9 cellular contexts compared by ENCODE assay signal in the genomic region with DNA sequence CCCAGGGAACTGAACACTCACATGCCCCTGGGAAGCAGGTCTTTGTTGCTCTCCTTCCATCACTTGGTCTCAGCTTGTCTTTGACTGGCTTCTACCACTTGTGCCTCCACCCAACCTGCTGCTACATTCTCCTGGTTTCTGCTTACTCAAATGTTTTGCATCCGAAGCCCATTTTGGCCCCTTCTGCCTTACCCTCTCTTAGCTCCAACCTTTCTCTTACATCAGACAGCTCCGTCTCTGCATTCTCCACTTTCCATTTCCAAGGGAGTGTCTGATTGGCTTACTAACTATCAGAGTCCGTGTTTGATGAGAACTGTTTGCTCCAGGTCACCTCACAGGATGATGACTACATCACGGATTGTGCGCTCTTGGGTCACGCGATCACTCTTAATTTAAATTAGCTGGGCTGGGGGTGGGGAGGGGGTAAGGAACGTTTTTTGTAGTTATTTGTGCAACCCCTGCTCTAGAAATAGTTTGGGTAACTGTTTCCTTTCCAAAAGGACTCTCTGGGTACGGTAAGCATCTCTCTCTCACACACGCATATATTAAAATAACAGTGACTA. TPM values are rescaled to one million over a fixed set of nuclear protein-coding genes. Genes with fewer than 3 reads are reported as not detected.
DNase-seq lines count a peak whose midpoint lies in the region; ATAC-seq, FAIRE-seq and TF ChIP-seq lines count a peak whose summit lies in the region.
"Had no signal": no experiment of that assay in that cellular context is flagged by ENCODE, and none has a peak within 500 bp of the region (broad histone marks: within the 10 kb centered on the region; RNA-seq: fewer than 3 reads in every experiment).

No MANE protein-coding gene starts in this region.

- FAIRE-seq in kidney (lab: Jason Lieb, UNC) = no peak
- FAIRE-seq: colon had no signal

- H3K4me3 ChIP-seq in GM12865 (ENCODE audit: low read depth, low read length) = peak overlapping the region; percentile 87
- peak overlapping the region; percentile 72 to 90 for H3K4me3 ChIP-seq in ascending aorta
- H3K4me3 ChIP-seq in kidney (ENCODE audit: low read length in 2 of 2) = peak overlapping the region; percentile 84 to 86
- no peak overlapping the region for H3K4me3 ChIP-seq in BE2C (ENCODE audit: low read depth, low read length)

- peak overlapping the region in 1 of 2 donors; percentile 72 for H3K9ac ChIP-seq in kidney (ENCODE audit: low read length in 2 of 2)

- TF ChIP-seq CTCF in GM12865 (IDR thresholded peaks at IDR 0.05; ENCODE audit: insufficient read depth, low read depth, low read length, missing control alignments) (no peak), RWPE1 (conservative IDR thresholded peaks at IDR 0.05; ENCODE audit: low read depth) (no peak), ascending aorta (IDR thresholded peaks at IDR 0.05) (no peak), kidney (IDR thresholded peaks at IDR 0.05; ENCODE audit: borderline replicate concordance, extremely low read depth, insufficient read depth) (no peak), BE2C (IDR thresholded peaks at IDR 0.05; ENCODE audit: low read depth, low read length) (no peak)

- no peak for ATAC-seq in GM18519 (IDR thresholded peaks at IDR 0.05; ENCODE audit: low FRiP score, unreplicated experiment)

- CTCF ChIA-PET in RWPE1 (lab: Yijun Ruan, JAX) = interaction anchor here (0.7 kb wide), 1 partner anchor 111 kb away, joined by 3 read pairs; no protein-coding TSS in a partner anchor

- DNase-seq in GM12865 (ENCODE audit: low read depth) (peak; percentile 80), HuH-7.5 (ENCODE audit: low spot score) (peak; percentile 52), RWPE1 (ENCODE audit: low spot score) (peak; percentile 17), ascending aorta (ENCODE audit: low spot score in 2 of 2) (no peak), kidney (no peak), BE2C (no peak)
- DNase-seq in stimulated activated CD4-positive, alpha-beta T cell treated with anti-CD3 and anti-CD28 coated beads, Interleukin-4, amount 100 ng/mL, for 1 hour = peak; percentile 40

- H3K9me3 ChIP-seq in ascending aorta = no peaks in the 10 kb centered on the region
- H3K9me3 ChIP-seq in kidney (ENCODE audit: control insufficient read depth in 1 of 2, low read length in 2 of 2) = no peaks in the 10 kb centered on the region
- no peaks in the 10 kb centered on the region for H3K9me3 ChIP-seq in BE2C

- H3K27me3 ChIP-seq in ascending aorta (no peaks in the 10 kb centered on the region), BE2C (peaks cover 39% of the 10 kb centered on the region)

- no peak overlapping the region for H3K27ac ChIP-seq in RWPE1
- H3K27ac ChIP-seq in ascending aorta = peak overlapping the region in 1 of 2 donors; percentile 91
- H3K27ac ChIP-seq in kidney (ENCODE audit: low read depth in 2 of 2, low read length in 2 of 2) = peak overlapping the region in 1 of 2 donors; percentile 38

- H3K4me1 ChIP-seq in ascending aorta (peaks cover 5 to 7% of the 10 kb centered on the region in 2 donors), kidney (ENCODE audit: control insufficient read depth in 1 of 2, insufficient read depth in 1 of 2, low read depth in 1 of 2, low read length in 2 of 2) (peaks cover 5 to 6% of the 10 kb centered on the region in 2 donors), BE2C (no peaks in the 10 kb centered on the region)

- H3K36me3 ChIP-seq in ascending aorta (no peaks in the 10 kb centered on the region), kidney (ENCODE audit: control insufficient read depth in 1 of 2, insufficient read depth in 2 of 2, low read length in 2 of 2) (no peaks in the 10 kb centered on the region), BE2C (no peaks in the 10 kb centered on the region)

- intact Hi-C loops in ascending aorta (cut with DNase I) (loop anchor here (2.0 kb wide), 1 partner anchor 53 kb away; no protein-coding TSS in a partner anchor), kidney (cut with DNase I) (no loop called here)

- POLR2A ChIA-PET in RWPE1 (lab: Yijun Ruan, JAX; ENCODE audit: low non-redundant PET) = no interaction called here

RNA-seq across cellular contexts. Expression of a gene that starts 0.8 kb away (rescaled TPM):
- 27.6 TPM for total RNA-seq in ascending aorta
- 24.9 TPM for total RNA-seq in kidney
- polyA plus RNA-seq in kidney (ENCODE audit: insufficient read depth, low read depth, low replicate concordance) = 51.3 TPM
- polyA plus RNA-seq in BE2C (2012; ENCODE audit: insufficient read depth, insufficient read length, low read depth) = 0.69 TPM

RNA-seq across cellular contexts. Expression of a gene that starts 39.6 kb away (rescaled TPM):
- total RNA-seq in ascending aorta (30.4 TPM), kidney (37.0 TPM)
- polyA plus RNA-seq in kidney (ENCODE audit: insufficient read depth, low read depth, low replicate concordance) = 33.4 TPM
- 35.5 TPM for polyA plus RNA-seq in BE2C (2012; ENCODE audit: insufficient read depth, insufficient read length, low read depth)

Comparison
In these comparisons a context has a peak if more than half of its experiments do, and no peak if none do; other contexts are left out.
1. DNase-seq: peak in GM12865 (single experiment), HuH-7.5 (single experiment), RWPE1 (single experiment) and stimulated activated CD4-positive, alpha-beta T cell treated with anti-CD3 and anti-CD28 coated beads, Interleukin-4, amount 100 ng/mL, for 1 hour (single experiment); none in ascending aorta (0 of 2), kidney (single experiment) and BE2C (single experiment).